ENCODE assay signal across 1 cellular context in the genomic region with DNA sequence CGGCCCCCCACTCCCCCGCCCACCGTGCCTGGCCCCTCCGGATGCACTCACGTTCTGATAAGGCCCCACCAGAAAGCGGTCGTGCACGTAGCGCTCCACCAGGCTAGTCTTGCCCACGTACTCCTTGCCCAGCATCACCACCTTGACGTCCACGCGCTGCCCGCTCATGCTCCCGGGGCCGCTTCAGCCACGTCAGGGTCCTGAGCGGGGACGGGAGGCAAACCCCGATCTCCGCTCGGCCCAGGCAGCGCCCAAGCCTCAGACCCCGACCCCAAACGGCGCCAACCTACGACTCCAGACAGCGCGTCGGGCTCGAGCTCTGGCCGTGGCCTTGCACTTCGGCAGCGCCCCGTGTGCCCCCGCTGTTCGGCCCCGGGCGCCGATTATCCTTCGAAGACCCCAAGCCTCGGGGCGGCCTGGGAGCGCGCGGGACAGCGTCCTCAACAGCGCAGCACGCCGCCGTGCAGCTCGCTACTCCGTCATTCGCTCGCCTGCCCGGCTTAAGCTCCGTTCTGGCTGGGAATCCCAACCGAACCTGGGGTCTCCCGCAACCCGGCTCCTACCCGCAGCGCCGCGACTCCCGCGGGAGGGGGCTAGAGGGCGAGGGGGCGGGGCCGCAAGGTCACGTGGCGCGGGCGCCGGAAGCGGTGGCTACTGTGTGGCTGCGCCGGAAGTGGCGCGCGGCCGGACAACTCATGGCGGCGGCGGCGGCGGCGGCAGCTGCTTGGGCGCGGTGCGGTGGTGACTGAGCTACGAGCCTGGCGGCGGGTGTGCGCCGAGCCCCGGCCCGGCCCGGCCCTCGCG.
TF ChIP-seq lines count a peak whose summit lies in the region.

PRELID1 (plus strand) TSS at position 679 of the 804 bp plus-strand sequence. CDS start 187 bp downstream, outside the sequence.
RAB24 (minus strand) TSS at position 599 of the 804 bp plus-strand sequence; CDS start at position 168, 431 bp downstream.

TF ChIP-seq in K562, 482 proteins besides CTCF, POLR2A, EP300 and RAD21 (continued from another document and continues in another):
- TF ChIP-seq CREB3L1 (IDR thresholded peaks at IDR 0.05; ENCODE audit: borderline replicate concordance, low read depth) (peak; percentile 70; the same call in 1 of the 2 replicates), GTF2E2 (tag; IDR thresholded peaks at IDR 0.05) (peak; percentile 29; the same call in 1 of the 2 replicates), ATF7 (IDR thresholded peaks at IDR 0.05) (peak; percentile 56; the same call in 1 of the 2 replicates), ZNF174 (CRISPR knock-in tag; IDR thresholded peaks at IDR 0.05) (no peak), SAP30 (IDR thresholded peaks at IDR 0.05; ENCODE audit: borderline replicate concordance, insufficient read depth, low read depth, low read length, poor library complexity, severe bottlenecking) (peak; percentile 60), MYC (IDR thresholded peaks at IDR 0.05; ENCODE audit: low read depth, low read length) (peak; percentile 85), MYC (CRISPR knock-in tag; IDR thresholded peaks at IDR 0.05; ENCODE audit: borderline replicate concordance, low read depth) (peak; percentile 35; the same call in 1 of the 2 replicates), GABPB1 (CRISPR knock-in tag; IDR thresholded peaks at IDR 0.05) (peak; percentile 93), RBFOX2 (IDR thresholded peaks at IDR 0.05; ENCODE audit: low read depth, low read length) (peak; percentile 97), KDM2B (CRISPR knock-in tag; IDR thresholded peaks at IDR 0.05) (0 out of 2 replicates have a peak, but pooled peaks have one; percentile 12), KLF16 (IDR thresholded peaks at IDR 0.05) (no peak), ATF3 (IDR thresholded peaks at IDR 0.05) (no peak), ATF3 (CRISPR knock-in tag; conservative IDR thresholded peaks at IDR 0.05) (no peak), C11orf30 (IDR thresholded peaks at IDR 0.05; ENCODE audit: low read depth) (peak; percentile 89), GABPA (tag; conservative IDR thresholded peaks at IDR 0.05; ENCODE audit: low read depth) (peak; percentile 97), CBFB (CRISPR knock-in tag; IDR thresholded peaks at IDR 0.05) (no peak; the same call in 1 of the 2 replicates), MTA2 (IDR thresholded peaks at IDR 0.05; ENCODE audit: low read depth) (no peak), FOXP1 (CRISPR knock-in tag; IDR thresholded peaks at IDR 0.05) (peak; percentile 91), SIN3A (IDR thresholded peaks at IDR 0.05; ENCODE audit: borderline replicate concordance in 2 of 2, control insufficient read depth in 1 of 2, low read depth in 2 of 2, low read length in 2 of 2) (peak; percentile 64 to 94; a peak in 3 of 4 replicates), ZNF717 (CRISPR knock-in tag; IDR thresholded peaks at IDR 0.05) (no peak), TFAP4 (CRISPR knock-in tag; IDR thresholded peaks at IDR 0.05; ENCODE audit: borderline replicate concordance) (peak; percentile 53), POLR2G (IDR thresholded peaks at IDR 0.05; ENCODE audit: low read depth, low read length) (peak; percentile 92), ELF1 (tag; IDR thresholded peaks at IDR 0.05) (peak; percentile 84), TFE3 (CRISPR knock-in tag; IDR thresholded peaks at IDR 0.05) (peak; percentile 93), RCOR1 (IDR thresholded peaks at IDR 0.05; ENCODE audit: borderline replicate concordance in 1 of 2, low read depth in 2 of 2, low read length in 2 of 2) (0 out of 4 replicates have a peak, but pooled peaks of 1 of the 2 experiments have one; percentile 20)
- TF ChIP-seq, protein P1, sequence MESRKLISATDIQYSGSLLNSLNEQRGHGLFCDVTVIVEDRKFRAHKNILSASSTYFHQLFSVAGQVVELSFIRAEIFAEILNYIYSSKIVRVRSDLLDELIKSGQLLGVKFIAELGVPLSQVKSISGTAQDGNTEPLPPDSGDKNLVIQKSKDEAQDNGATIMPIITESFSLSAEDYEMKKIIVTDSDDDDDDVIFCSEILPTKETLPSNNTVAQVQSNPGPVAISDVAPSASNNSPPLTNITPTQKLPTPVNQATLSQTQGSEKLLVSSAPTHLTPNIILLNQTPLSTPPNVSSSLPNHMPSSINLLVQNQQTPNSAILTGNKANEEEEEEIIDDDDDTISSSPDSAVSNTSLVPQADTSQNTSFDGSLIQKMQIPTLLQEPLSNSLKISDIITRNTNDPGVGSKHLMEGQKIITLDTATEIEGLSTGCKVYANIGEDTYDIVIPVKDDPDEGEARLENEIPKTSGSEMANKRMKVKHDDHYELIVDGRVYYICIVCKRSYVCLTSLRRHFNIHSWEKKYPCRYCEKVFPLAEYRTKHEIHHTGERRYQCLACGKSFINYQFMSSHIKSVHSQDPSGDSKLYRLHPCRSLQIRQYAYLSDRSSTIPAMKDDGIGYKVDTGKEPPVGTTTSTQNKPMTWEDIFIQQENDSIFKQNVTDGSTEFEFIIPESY (CRISPR knock-in tag; IDR thresholded peaks at IDR 0.05) = peak; percentile 57; the same call in 1 of the 2 replicates
- TF ChIP-seq, protein P2, sequence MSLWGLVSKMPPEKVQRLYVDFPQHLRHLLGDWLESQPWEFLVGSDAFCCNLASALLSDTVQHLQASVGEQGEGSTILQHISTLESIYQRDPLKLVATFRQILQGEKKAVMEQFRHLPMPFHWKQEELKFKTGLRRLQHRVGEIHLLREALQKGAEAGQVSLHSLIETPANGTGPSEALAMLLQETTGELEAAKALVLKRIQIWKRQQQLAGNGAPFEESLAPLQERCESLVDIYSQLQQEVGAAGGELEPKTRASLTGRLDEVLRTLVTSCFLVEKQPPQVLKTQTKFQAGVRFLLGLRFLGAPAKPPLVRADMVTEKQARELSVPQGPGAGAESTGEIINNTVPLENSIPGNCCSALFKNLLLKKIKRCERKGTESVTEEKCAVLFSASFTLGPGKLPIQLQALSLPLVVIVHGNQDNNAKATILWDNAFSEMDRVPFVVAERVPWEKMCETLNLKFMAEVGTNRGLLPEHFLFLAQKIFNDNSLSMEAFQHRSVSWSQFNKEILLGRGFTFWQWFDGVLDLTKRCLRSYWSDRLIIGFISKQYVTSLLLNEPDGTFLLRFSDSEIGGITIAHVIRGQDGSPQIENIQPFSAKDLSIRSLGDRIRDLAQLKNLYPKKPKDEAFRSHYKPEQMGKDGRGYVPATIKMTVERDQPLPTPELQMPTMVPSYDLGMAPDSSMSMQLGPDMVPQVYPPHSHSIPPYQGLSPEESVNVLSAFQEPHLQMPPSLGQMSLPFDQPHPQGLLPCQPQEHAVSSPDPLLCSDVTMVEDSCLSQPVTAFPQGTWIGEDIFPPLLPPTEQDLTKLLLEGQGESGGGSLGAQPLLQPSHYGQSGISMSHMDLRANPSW (CRISPR knock-in tag; IDR thresholded peaks at IDR 0.05) = peak; percentile 70; the same call in 1 of the 2 replicates
- TF ChIP-seq, protein P3, sequence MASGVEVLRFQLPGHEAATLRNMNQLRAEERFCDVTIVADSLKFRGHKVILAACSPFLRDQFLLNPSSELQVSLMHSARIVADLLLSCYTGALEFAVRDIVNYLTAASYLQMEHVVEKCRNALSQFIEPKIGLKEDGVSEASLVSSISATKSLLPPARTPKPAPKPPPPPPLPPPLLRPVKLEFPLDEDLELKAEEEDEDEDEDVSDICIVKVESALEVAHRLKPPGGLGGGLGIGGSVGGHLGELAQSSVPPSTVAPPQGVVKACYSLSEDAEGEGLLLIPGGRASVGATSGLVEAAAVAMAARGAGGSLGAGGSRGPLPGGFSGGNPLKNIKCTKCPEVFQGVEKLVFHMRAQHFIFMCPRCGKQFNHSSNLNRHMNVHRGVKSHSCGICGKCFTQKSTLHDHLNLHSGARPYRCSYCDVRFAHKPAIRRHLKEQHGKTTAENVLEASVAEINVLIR (CRISPR knock-in tag; IDR thresholded peaks at IDR 0.05) = peak; percentile 42; the same call in 1 of the 2 replicates
- TF ChIP-seq, protein P4, sequence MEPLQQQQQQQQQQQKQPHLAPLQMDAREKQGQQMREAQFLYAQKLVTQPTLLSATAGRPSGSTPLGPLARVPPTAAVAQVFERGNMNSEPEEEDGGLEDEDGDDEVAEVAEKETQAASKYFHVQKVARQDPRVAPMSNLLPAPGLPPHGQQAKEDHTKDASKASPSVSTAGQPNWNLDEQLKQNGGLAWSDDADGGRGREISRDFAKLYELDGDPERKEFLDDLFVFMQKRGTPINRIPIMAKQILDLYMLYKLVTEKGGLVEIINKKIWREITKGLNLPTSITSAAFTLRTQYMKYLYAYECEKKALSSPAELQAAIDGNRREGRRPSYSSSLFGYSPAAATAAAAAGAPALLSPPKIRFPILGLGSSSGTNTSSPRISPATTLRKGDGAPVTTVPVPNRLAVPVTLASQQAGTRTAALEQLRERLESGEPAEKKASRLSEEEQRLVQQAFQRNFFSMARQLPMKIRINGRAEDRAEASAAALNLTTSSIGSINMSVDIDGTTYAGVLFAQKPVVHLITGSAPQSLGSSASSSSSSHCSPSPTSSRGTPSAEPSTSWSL (CRISPR knock-in tag; IDR thresholded peaks at IDR 0.05; ENCODE audit: borderline replicate concordance) = peak; percentile 80; the same call in 1 of the 2 replicates
- TF ChIP-seq, protein P5, sequence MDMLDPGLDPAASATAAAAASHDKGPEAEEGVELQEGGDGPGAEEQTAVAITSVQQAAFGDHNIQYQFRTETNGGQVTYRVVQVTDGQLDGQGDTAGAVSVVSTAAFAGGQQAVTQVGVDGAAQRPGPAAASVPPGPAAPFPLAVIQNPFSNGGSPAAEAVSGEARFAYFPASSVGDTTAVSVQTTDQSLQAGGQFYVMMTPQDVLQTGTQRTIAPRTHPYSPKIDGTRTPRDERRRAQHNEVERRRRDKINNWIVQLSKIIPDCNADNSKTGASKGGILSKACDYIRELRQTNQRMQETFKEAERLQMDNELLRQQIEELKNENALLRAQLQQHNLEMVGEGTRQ (CRISPR knock-in tag; IDR thresholded peaks at IDR 0.05) = peak; percentile 97
